1 cellular context compared by ENCODE assay signal in genomic region chr10:132181691-132182425, GRCh38.
TF ChIP-seq lines count a peak whose summit lies in the region.

No MANE protein-coding gene starts in this region.

TF ChIP-seq in HepG2, 621 proteins besides CTCF, POLR2A, EP300 and RAD21 (continued from another document):
- TF ChIP-seq ZNF468 (CRISPR knock-in tag; IDR thresholded peaks at IDR 0.05) (no peak), CHD4 (IDR thresholded peaks at IDR 0.05; ENCODE audit: borderline replicate concordance, low read length) (0 out of 2 replicates have a peak, but pooled peaks have one; percentile 1), ZNF83 (CRISPR knock-in tag; IDR thresholded peaks at IDR 0.05; ENCODE audit: borderline replicate concordance) (no peak), ZNF18 (CRISPR knock-in tag; IDR thresholded peaks at IDR 0.05; ENCODE audit: insufficient replicate concordance) (no peak)
